ENCODE assay signal across 24 cellular contexts in the genomic region with DNA sequence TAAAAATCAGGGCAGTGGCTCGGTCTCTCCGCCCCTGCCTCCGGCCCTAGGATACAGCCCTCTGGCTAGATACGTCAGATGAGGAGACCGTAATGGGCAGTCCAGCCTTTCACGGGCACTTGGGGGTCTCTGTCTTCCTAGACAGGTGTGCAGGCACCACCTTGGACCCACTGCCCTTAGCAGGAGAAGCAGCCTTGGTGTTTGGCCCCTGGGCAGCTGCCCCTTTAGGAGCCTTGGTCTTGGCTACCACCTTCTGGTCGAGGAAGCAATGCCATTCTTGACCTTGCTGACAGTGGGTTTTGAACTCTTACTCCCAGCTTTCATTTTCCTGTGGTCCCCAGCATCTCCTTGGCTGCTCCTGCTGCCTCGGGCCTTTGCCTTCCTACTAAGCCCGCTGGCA.
"Had no signal": no experiment of that assay in that cellular context is flagged by ENCODE, and none has a peak within 500 bp of the region (broad histone marks: within the 10 kb centered on the region; RNA-seq: fewer than 3 reads in every experiment).

No MANE protein-coding gene starts in this region.

- H3K4me3 Mint-ChIP-seq: natural killer cell, neural crest cell had no signal

- H3K36me3 Mint-ChIP-seq: natural killer cell had no signal

- ATAC-seq: foreskin keratinocyte, left ventricle myocardium superior, mucosa of descending colon, natural killer cell had no signal

- FAIRE-seq: colon, endothelial cell of umbilical vein, kidney had no signal

- H3K4me3 ChIP-seq: hepatocyte, lung, mucosa of descending colon, ovary, right atrium auricular region, sigmoid colon, skin epidermis, testis, transverse colon had no signal

- DNase-seq: cerebellar nuclear complex; dermis blood vessel endothelial cell; erythroblast; foreskin keratinocyte; kidney; left cardiac atrium; left ventricle myocardium superior; natural killer cell; nucleus accumbens; sigmoid colon; stimulated activated CD4-positive, alpha-beta T cell treated with anti-CD3 and anti-CD28 coated beads, Interleukin-2, amount 100 ng/mL, for 24 hours; stimulated activated CD4-positive, alpha-beta T cell treated with anti-CD3 and anti-CD28 coated beads, Interleukin-4, amount 100 ng/mL, for 4 hours; stimulated activated naive CD4-positive, alpha-beta T cell treated with Interleukin-2 at 50 U/mL for 16 hours; testis; transverse colon had no signal

- H3K4me1 ChIP-seq: transverse colon had no signal

- H3K27me3 ChIP-seq: foreskin keratinocyte, ovary, right atrium auricular region, testis, transverse colon had no signal

- H2AFZ ChIP-seq: hepatocyte had no signal

- H3K9me3 Mint-ChIP-seq: natural killer cell, neural crest cell had no signal

- H3K27ac ChIP-seq: foreskin keratinocyte, hepatocyte, ovary, right atrium auricular region, sigmoid colon, skin epidermis, testis, transverse colon had no signal

- H3K4me2 ChIP-seq: hepatocyte had no signal

- H3K27ac Mint-ChIP-seq: natural killer cell had no signal

- H3K36me3 ChIP-seq: ovary, right atrium auricular region, sigmoid colon, transverse colon had no signal

- H3K9me3 ChIP-seq: mucosa of descending colon, ovary, right atrium auricular region, sigmoid colon, testis, transverse colon had no signal

- H3K4me1 Mint-ChIP-seq: natural killer cell had no signal
